17 cellular contexts compared by ENCODE assay signal in the genomic region with DNA sequence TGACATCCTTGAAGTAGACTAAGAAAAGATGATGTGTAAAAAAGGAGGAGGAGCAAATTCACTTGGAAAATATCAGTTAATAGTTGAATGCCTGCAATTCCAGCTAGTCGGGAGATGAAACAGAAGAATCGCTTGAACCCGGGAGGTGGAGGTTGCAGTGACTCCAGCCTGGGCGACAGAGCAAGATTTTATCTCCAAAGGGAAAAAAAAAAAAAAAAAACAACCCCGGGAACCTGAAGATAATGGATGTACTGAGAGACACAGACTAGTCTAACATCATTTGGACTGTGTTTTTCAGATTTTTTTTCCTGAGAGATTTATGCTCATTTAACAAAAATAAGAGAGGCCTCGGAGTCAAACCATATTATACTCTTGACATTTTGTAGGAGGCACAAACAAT.
A peak's percentile ranks its signal among the peaks of the same experiment; 100 is the strongest.
DNase-seq lines count a peak whose midpoint lies in the region; ATAC-seq and TF ChIP-seq lines count a peak whose summit lies in the region.
"Had no signal": no experiment of that assay in that cellular context is flagged by ENCODE, and none has a peak within 500 bp of the region (broad histone marks: within the 10 kb centered on the region; RNA-seq: fewer than 3 reads in every experiment).

No MANE protein-coding gene starts in this region.

- CTCF ChIA-PET in CD8-positive, alpha-beta memory T cell (lab: Charles Lee): no interaction called here

- peak overlapping the region; percentile 34; the same call in 1 of the 2 replicates for H2AFZ ChIP-seq in GM23338
- no peak overlapping the region for H2AFZ ChIP-seq in trophoblast cell (ENCODE audit: insufficient read depth, low read length, poor library complexity)

- no peaks in the 10 kb centered on the region for H3K9me3 Mint-ChIP-seq in GM23338
- peaks cover 0 to 23% (median 13%) of the 10 kb centered on the region in 5 donors for H3K9me3 Mint-ChIP-seq in CD8-positive, alpha-beta memory T cell

- H2BK120ac ChIP-seq in trophoblast cell (ENCODE audit: insufficient read depth, low read length, poor library complexity): no peak overlapping the region

- H3K36me3 Mint-ChIP-seq in GM23338 (ENCODE audit: low read depth): no peaks in the 10 kb centered on the region
- H3K36me3 Mint-ChIP-seq in CD8-positive, alpha-beta memory T cell: no peaks in the 10 kb centered on the region

- no peak overlapping the region for H3K14ac ChIP-seq in trophoblast cell (ENCODE audit: low read length)

- no peak overlapping the region for H3K4me3 Mint-ChIP-seq in GM23338
- H3K4me3 Mint-ChIP-seq in CD8-positive, alpha-beta memory T cell: no peak overlapping the region

- H3K4me3 ChIP-seq in GM23338 (no peak overlapping the region), mesodermal cell (ENCODE audit: extremely low read depth, insufficient read depth, low read length, poor library complexity, severe bottlenecking) (no peak overlapping the region), trophoblast cell (ENCODE audit: low read depth, low read length) (no peak overlapping the region)
- no peak overlapping the region for H3K4me3 ChIP-seq in CD8-positive, alpha-beta memory T cell (ENCODE audit: low read length)

- H3K23ac ChIP-seq in trophoblast cell (ENCODE audit: low read length): no peak overlapping the region

- POLR2A ChIA-PET in CD8-positive, alpha-beta memory T cell (lab: Charles Lee): no interaction called here

- H3K27ac ChIP-seq in GM23338 (ENCODE audit: low read depth) (no peak overlapping the region), mesodermal cell (ENCODE audit: low read depth, low read length, severe bottlenecking) (peak overlapping the region; percentile 13), trophoblast cell (ENCODE audit: low read depth, low read length) (peak overlapping the region; percentile 99)
- H3K27ac ChIP-seq in CD8-positive, alpha-beta memory T cell (ENCODE audit: low read depth, low read length): no peak overlapping the region
- H3K27ac ChIP-seq: RWPE1 had no signal

- no peak for ATAC-seq in GM23338
- ATAC-seq: Panc1 had no signal

- no peaks in the 10 kb centered on the region for H3K27me3 Mint-ChIP-seq in GM23338 (ENCODE audit: insufficient read depth, low read depth, poor library complexity)
- H3K27me3 Mint-ChIP-seq in CD8-positive, alpha-beta memory T cell: no peaks in the 10 kb centered on the region

- H3K79me1 ChIP-seq in trophoblast cell (ENCODE audit: low read length): peaks cover 8% of the 10 kb centered on the region

- no peaks in the 10 kb centered on the region for H3F3A ChIP-seq in GM23338 (replicated peaks; ENCODE audit: low read depth)

- no peak overlapping the region for H3K4me2 ChIP-seq in GM23338
- peak overlapping the region; percentile 38 for H3K4me2 ChIP-seq in trophoblast cell (ENCODE audit: low read length)

- TF ChIP-seq CTCF in GM23338 (conservative IDR thresholded peaks at IDR 0.05; ENCODE audit: low read depth in 2 of 2): no peak

- DNase-seq in GM23338 (ENCODE audit: low spot score) (no peak), NCI-H2227 treated with DMSO at 0.1 percent for 48 hours (lab: John Stamatoyannopoulos, UW) (peak; percentile 21), trophoblast cell (no peak), DMS79 (lab: John Stamatoyannopoulos, UW) (no peak)
- no peak for DNase-seq in activated CD8-positive, alpha-beta memory T cell treated with anti-CD3 and anti-CD28 coated beads, Interleukin-2, amount 50 U/mL, for 48 hours
- no peak for DNase-seq in CD8-positive, alpha-beta memory T cell
- DNase-seq: DMS53, GOT3, NCI-H1092, NCI-H1436, NCI-H187 treated with DMSO at 0.1 percent for 48 hours, NCI-H526 treated with DMSO at 0.1 percent for 48 hours, SHP77, SW 1271 had no signal

- H2AK5ac ChIP-seq in trophoblast cell (ENCODE audit: low read length): no peak overlapping the region

- peaks cover 4% of the 10 kb centered on the region; the same call in 2 of the 3 replicates for H3K4me1 Mint-ChIP-seq in GM23338
- H3K4me1 Mint-ChIP-seq in CD8-positive, alpha-beta memory T cell: no peaks in the 10 kb centered on the region

- WGBS in mesodermal cell (ENCODE audit: insufficient coverage in 2 of 2), 2 experiments: 44 to 92% methylated on average over 2 to 4 of the region's 6 CpGs
- no CpG with 5 or more reads among the region's 6 CpGs for WGBS in trophoblast cell (ENCODE audit: extremely low coverage, insufficient coverage, insufficient read length)

- no peaks in the 10 kb centered on the region for H3K9me2 ChIP-seq in GM23338 (ENCODE audit: insufficient read depth)

- no peak overlapping the region for H3K9ac ChIP-seq in trophoblast cell (ENCODE audit: low read length)

- H3K4me1 ChIP-seq in GM23338 (ENCODE audit: insufficient read depth) (no peaks in the 10 kb centered on the region), mesodermal cell (ENCODE audit: control insufficient read depth, insufficient read depth, low read length, poor library complexity, severe bottlenecking) (no peaks in the 10 kb centered on the region), trophoblast cell (ENCODE audit: control insufficient read depth in 1 of 2, insufficient read depth in 2 of 2, low read length in 2 of 2) (peaks cover 0 to 4% of the 10 kb centered on the region in 2 experiments)
- H3K4me1 ChIP-seq in CD8-positive, alpha-beta memory T cell (ENCODE audit: insufficient read depth, low read length): no peaks in the 10 kb centered on the region

- H4K8ac ChIP-seq in trophoblast cell (ENCODE audit: low read depth, low read length): no peak overlapping the region

- no peak overlapping the region for H2BK12ac ChIP-seq in trophoblast cell (ENCODE audit: low read length)

- no peaks in the 10 kb centered on the region for H3K9me3 ChIP-seq in mesodermal cell (ENCODE audit: control insufficient read depth, low read length)
- H3K9me3 ChIP-seq in trophoblast cell (ENCODE audit: insufficient read depth, low read depth, low read length): no peaks in the 10 kb centered on the region
- no peaks in the 10 kb centered on the region for H3K9me3 ChIP-seq in CD8-positive, alpha-beta memory T cell (ENCODE audit: low read length)

- H3K36me3 ChIP-seq in GM23338 (ENCODE audit: insufficient read depth): no peaks in the 10 kb centered on the region
- H3K36me3 ChIP-seq in mesodermal cell (ENCODE audit: control insufficient read depth, insufficient read depth, low read length): no peaks in the 10 kb centered on the region
- no peaks in the 10 kb centered on the region for H3K36me3 ChIP-seq in trophoblast cell (ENCODE audit: control insufficient read depth in 1 of 2, insufficient read depth in 2 of 2, low read length in 2 of 2)
- no peaks in the 10 kb centered on the region for H3K36me3 ChIP-seq in CD8-positive, alpha-beta memory T cell (ENCODE audit: insufficient read depth, low read length)

- H3K79me2 ChIP-seq in GM23338 (replicated peaks; ENCODE audit: insufficient read depth): no peaks in the 10 kb centered on the region
- no peaks in the 10 kb centered on the region for H3K79me2 ChIP-seq in trophoblast cell (ENCODE audit: control insufficient read depth, insufficient read depth, low read length, poor library complexity)

- no peak overlapping the region for H4K12ac ChIP-seq in trophoblast cell (ENCODE audit: low read depth, low read length)

- H2BK5ac ChIP-seq in trophoblast cell (ENCODE audit: low read depth, low read length, poor library complexity): no peak overlapping the region

- no peaks in the 10 kb centered on the region for H4K20me1 ChIP-seq in GM23338 (replicated peaks; ENCODE audit: insufficient read depth)

- H3K4ac ChIP-seq in trophoblast cell (ENCODE audit: low read depth, low read length): no peak overlapping the region

- no peaks in the 10 kb centered on the region for H3K27me3 ChIP-seq in GM23338 (ENCODE audit: insufficient read depth)
- no peaks in the 10 kb centered on the region for H3K27me3 ChIP-seq in trophoblast cell (ENCODE audit: insufficient read depth, low read length)
- no peaks in the 10 kb centered on the region for H3K27me3 ChIP-seq in CD8-positive, alpha-beta memory T cell (ENCODE audit: insufficient read depth, low read length, poor library complexity, severe bottlenecking)

- no peak overlapping the region; the same call in 1 of the 2 replicates for H3K27ac Mint-ChIP-seq in GM23338
- no peak overlapping the region for H3K27ac Mint-ChIP-seq in CD8-positive, alpha-beta memory T cell

- H3K18ac ChIP-seq in trophoblast cell (ENCODE audit: low read length): no peak overlapping the region

- H4K91ac ChIP-seq in trophoblast cell (ENCODE audit: low read depth, low read length): no peak overlapping the region

TF ChIP-seq in GM23338, 12 proteins besides CTCF, POLR2A, EP300 and RAD21:
- TF ChIP-seq ZNF331 (CRISPR knock-in tag; IDR thresholded peaks at IDR 0.05; ENCODE audit: low read depth): no peak
- TF ChIP-seq NANOG (IDR thresholded peaks at IDR 0.05; ENCODE audit: borderline replicate concordance): no peak
- no peak for TF ChIP-seq CREB1 (CRISPR knock-in tag; IDR thresholded peaks at IDR 0.05; ENCODE audit: low read depth)
- TF ChIP-seq, protein P1, sequence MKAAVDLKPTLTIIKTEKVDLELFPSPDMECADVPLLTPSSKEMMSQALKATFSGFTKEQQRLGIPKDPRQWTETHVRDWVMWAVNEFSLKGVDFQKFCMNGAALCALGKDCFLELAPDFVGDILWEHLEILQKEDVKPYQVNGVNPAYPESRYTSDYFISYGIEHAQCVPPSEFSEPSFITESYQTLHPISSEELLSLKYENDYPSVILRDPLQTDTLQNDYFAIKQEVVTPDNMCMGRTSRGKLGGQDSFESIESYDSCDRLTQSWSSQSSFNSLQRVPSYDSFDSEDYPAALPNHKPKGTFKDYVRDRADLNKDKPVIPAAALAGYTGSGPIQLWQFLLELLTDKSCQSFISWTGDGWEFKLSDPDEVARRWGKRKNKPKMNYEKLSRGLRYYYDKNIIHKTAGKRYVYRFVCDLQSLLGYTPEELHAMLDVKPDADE (IDR thresholded peaks at IDR 0.05): no peak
- no peak for TF ChIP-seq JUNB (IDR thresholded peaks at IDR 0.05; ENCODE audit: unreplicated experiment)
- TF ChIP-seq STAT1 (IDR thresholded peaks at IDR 0.05; ENCODE audit: unreplicated experiment): no peak
- no peak for TF ChIP-seq ZNF114 (CRISPR knock-in tag; IDR thresholded peaks at IDR 0.05)
TF ChIP-seq in GM23338: peak in this region for 0.

Comparison
In these comparisons a context has a peak if more than half of its experiments do, and no peak if none do; other contexts are left out.
1. H3K27ac ChIP-seq: peak in mesodermal cell (single experiment) and trophoblast cell (single experiment); none in GM23338 (single experiment) and CD8-positive, alpha-beta memory T cell (single experiment).